ENCODE assay signal across 8 cellular contexts in the genomic region with DNA sequence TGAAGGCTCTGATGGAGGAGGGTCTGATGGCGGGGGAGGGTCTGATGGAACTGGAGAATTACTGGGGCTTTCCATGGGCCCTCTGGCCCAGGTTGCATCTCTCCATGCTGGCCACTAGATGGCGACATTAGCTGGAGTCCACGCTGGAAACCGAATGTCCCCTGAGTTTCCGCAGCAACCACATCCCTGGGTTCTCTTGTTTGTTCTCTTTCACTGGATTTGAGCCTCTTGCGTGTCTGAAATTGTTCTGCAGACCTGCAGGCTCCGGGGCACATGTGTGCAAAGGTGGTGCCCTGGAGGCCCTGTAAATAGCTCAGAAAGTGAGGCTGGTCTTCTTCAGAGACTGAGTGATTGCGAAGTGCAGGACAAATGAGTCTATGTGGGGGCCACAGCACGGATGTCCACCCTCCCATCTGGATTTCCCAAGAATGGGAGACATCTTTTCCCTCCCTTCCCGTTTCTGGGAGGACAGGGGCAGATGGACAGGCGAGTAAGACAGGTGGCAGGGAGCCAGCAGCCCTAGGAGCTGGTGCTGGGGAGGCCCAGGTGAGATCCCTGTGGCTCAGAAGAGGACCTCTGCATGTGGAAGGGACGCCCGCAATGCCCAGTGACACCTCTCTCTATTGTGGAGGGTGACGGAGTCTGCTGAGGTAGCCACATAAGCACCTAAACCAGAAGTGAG.
DNase-seq lines count a peak whose midpoint lies in the region; ATAC-seq and TF ChIP-seq lines count a peak whose summit lies in the region.

No MANE protein-coding gene starts in this region.

- H3K9me3 ChIP-seq in CD8-positive, alpha-beta memory T cell (ENCODE audit: low read length): no peaks in the 10 kb centered on the region
- H3K9me3 ChIP-seq in HUES48 (ENCODE audit: control insufficient read depth, insufficient read depth, low read length) (no peaks in the 10 kb centered on the region), OCI-LY7 (ENCODE audit: low read length) (no peaks in the 10 kb centered on the region)

- intact Hi-C loops in OCI-LY7 (cut with micrococcal nuclease; ENCODE audit: unreplicated experiment): loop anchor here (1.0 to 5.0 kb wide), 5 partner anchors 113 to 392 kb away; no protein-coding TSS in a partner anchor

- no peaks in the 10 kb centered on the region for H3K27me3 ChIP-seq in CD8-positive, alpha-beta memory T cell (ENCODE audit: insufficient read depth, low read length, poor library complexity, severe bottlenecking)
- no peaks in the 10 kb centered on the region for H3K27me3 ChIP-seq in HUES48 (ENCODE audit: control insufficient read depth, insufficient read depth, low read length)

- TF ChIP-seq CTCF in OCI-LY7 (conservative IDR thresholded peaks at IDR 0.05; ENCODE audit: low read length): peak; percentile 97

- no peaks in the 10 kb centered on the region for H3K36me3 ChIP-seq in CD8-positive, alpha-beta memory T cell (ENCODE audit: insufficient read depth, low read length)
- H3K36me3 ChIP-seq in HUES48 (ENCODE audit: control insufficient read depth, insufficient read depth, low read length) (no peaks in the 10 kb centered on the region), OCI-LY7 (ENCODE audit: insufficient read depth, low read length) (no peaks in the 10 kb centered on the region)

- DNase-seq in CD8-positive, alpha-beta memory T cell: peak; percentile 37 to 76 (median 62)
- DNase-seq in OCI-LY7 (ENCODE audit: low spot score) (peak; percentile 79), activated T-cell treated with anti-CD3 and anti-CD28 coated beads for 24 hours (ENCODE audit: low read depth) (peak; percentile 54), erythroblast (lab: John Stamatoyannopoulos, UW) (peak; percentile 54 to 74), myocyte (ENCODE audit: low read depth) (peak; percentile 58)
- peak; percentile 24 for DNase-seq in stimulated activated CD8-positive, alpha-beta memory T cell treated with anti-CD3 and anti-CD28 coated beads, Interleukin-7, amount 100 ng/mL, for 24 hours (ENCODE audit: low read depth)

- 0 out of 2 replicates have a peak overlapping the region, but pooled peaks have one; percentile 4 for H3K9ac ChIP-seq in HUES48 (ENCODE audit: low read depth, low read length)

- no peak for TF ChIP-seq POLR2A in erythroblast (IDR thresholded peaks at IDR 0.05; ENCODE audit: low read length)

- H3K4me3 Mint-ChIP-seq in CD8-positive, alpha-beta memory T cell: no peak overlapping the region

- POLR2A ChIA-PET in CD8-positive, alpha-beta memory T cell (lab: Charles Lee): no interaction called here
- POLR2A ChIA-PET in OCI-LY7 (lab: Charles Lee): interaction anchor here (1.2 to 1.7 kb wide), 3 partner anchors 16 to 113 kb away, joined by 5 to 6 read pairs (median 5); no protein-coding TSS in a partner anchor

- no peaks in the 10 kb centered on the region for H3K9me2 ChIP-seq in OCI-LY7 (ENCODE audit: insufficient read depth, low read length)

- no peaks in the 10 kb centered on the region for H3K36me3 Mint-ChIP-seq in CD8-positive, alpha-beta memory T cell

- no peaks in the 10 kb centered on the region for H3K9me3 Mint-ChIP-seq in CD8-positive, alpha-beta memory T cell

- H3K4me1 Mint-ChIP-seq in CD8-positive, alpha-beta memory T cell: peaks cover 6 to 11% (median 9%) of the 10 kb centered on the region in 3 donors

- H3K27ac Mint-ChIP-seq in CD8-positive, alpha-beta memory T cell: peak overlapping the region in 1 of 8 donors; percentile 72

- no TSS peak for BruUV-seq in OCI-LY7 (replicated peaks; lab: Mats Ljungman, UMichigan)

- H3K4me3 ChIP-seq in CD8-positive, alpha-beta memory T cell (ENCODE audit: low read length): no peak overlapping the region
- H3K4me3 ChIP-seq in HUES48 (ENCODE audit: low read depth, low read length): no peak overlapping the region
- no peak overlapping the region for H3K4me3 ChIP-seq in OCI-LY7 (ENCODE audit: low read depth, low read length, poor library complexity, severe bottlenecking)

- peak overlapping the region; percentile 24; the same call in 1 of the 2 replicates for H3K4me2 ChIP-seq in OCI-LY7 (ENCODE audit: low read length)

- CTCF ChIA-PET in CD8-positive, alpha-beta memory T cell (lab: Charles Lee): interaction anchor here (0.6 to 7.4 kb wide), 26 partner anchors 9 to 382 kb away, joined by 3 to 106 read pairs (median 3); no protein-coding TSS in a partner anchor
- CTCF ChIA-PET in OCI-LY7 (lab: Charles Lee; ENCODE audit: unreplicated experiment): interaction anchor here (0.6 to 1.0 kb wide), 4 partner anchors 28 to 434 kb away, joined by 3 to 6 read pairs (median 4); no protein-coding TSS in a partner anchor

- no peak overlapping the region for H3K27ac ChIP-seq in CD8-positive, alpha-beta memory T cell (ENCODE audit: low read depth, low read length)
- H3K27ac ChIP-seq in HUES48 (ENCODE audit: low read depth, low read length) (no peak overlapping the region), OCI-LY7 (ENCODE audit: low read depth, low read length, poor library complexity, severe bottlenecking) (no peak overlapping the region)

- peaks cover 6 to 9% of the 10 kb centered on the region in 2 donors for H3K27me3 Mint-ChIP-seq in CD8-positive, alpha-beta memory T cell

- no peaks in the 10 kb centered on the region for H4K20me1 ChIP-seq in OCI-LY7 (ENCODE audit: insufficient read depth, low read length)

- peak overlapping the region; percentile 41; the same call in 1 of the 2 replicates for H2AFZ ChIP-seq in OCI-LY7 (ENCODE audit: low read length)

- no peak for ATAC-seq in GM21515 (IDR thresholded peaks at IDR 0.05; ENCODE audit: unreplicated experiment)

- no peaks in the 10 kb centered on the region for H3K79me2 ChIP-seq in OCI-LY7 (ENCODE audit: insufficient read depth, low read depth, low read length)

- peaks cover 4% of the 10 kb centered on the region for H3K4me1 ChIP-seq in CD8-positive, alpha-beta memory T cell (ENCODE audit: insufficient read depth, low read length)
- peaks cover 3% of the 10 kb centered on the region; the same call in 1 of the 2 replicates for H3K4me1 ChIP-seq in HUES48 (ENCODE audit: control insufficient read depth, insufficient read depth, low read length)
- peaks cover 16% of the 10 kb centered on the region for H3K4me1 ChIP-seq in OCI-LY7 (ENCODE audit: insufficient read depth, low read length, poor library complexity, severe bottlenecking)

Comparison
In these comparisons a context has a peak if more than half of its experiments do, and no peak if none do; other contexts are left out.
1. DNase-seq: peak in every context shown above with its lines; median percentile 79 in OCI-LY7; 64 in erythroblast; 62 in CD8-positive, alpha-beta memory T cell; 58 in myocyte; 54 in activated T-cell treated with anti-CD3 and anti-CD28 coated beads for 24 hours; 24 in stimulated activated CD8-positive, alpha-beta memory T cell treated with anti-CD3 and anti-CD28 coated beads, Interleukin-7, amount 100 ng/mL, for 24 hours.